In the genomic region with DNA sequence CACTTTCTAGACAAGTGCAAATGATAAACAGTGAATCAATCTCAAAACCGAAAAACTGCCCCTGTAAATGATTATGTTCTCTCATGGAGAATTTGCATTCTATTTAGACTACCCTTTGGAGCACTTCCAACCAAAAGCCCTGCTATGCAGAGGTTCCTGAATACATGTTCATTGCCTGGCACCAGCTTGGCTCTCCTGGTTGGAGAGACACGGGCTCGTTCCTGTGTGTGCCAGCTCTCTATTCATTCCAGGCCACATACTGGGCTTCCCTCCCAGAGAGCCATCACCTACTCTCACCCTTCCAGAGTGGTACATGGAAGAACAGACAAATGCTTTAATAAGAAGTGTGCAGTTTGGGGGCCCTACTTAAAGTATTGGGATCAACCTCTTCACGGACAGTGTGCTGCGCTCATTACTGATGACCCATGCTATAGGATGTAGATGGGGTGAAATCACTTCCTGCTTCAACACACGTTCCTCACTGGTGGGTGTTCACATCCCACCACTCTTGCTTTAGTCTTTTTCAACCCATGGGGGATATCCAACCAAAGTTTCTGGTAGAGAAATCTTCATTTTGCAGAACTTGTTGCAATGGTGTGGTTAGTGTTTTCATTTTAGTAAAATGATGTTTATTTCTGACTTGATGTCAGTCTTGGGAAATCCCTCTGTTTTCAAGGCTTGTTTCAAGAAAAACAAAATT, we compare ENCODE assay signal across 14 cellular contexts. TPM values are rescaled to one million over a fixed set of nuclear protein-coding genes. Genes with fewer than 3 reads are reported as not detected.
A peak's percentile ranks its signal among the peaks of the same experiment; 100 is the strongest.
DNase-seq lines count a peak whose midpoint lies in the region; ATAC-seq and TF ChIP-seq lines count a peak whose summit lies in the region.
"Had no signal": no experiment of that assay in that cellular context is flagged by ENCODE, and none has a peak within 500 bp of the region (broad histone marks: within the 10 kb centered on the region; RNA-seq: fewer than 3 reads in every experiment).

No MANE protein-coding gene starts in this region.

- peak; percentile 61 for DNase-seq in CD1c-positive myeloid dendritic cell (ENCODE audit: extremely low spot score)
- DNase-seq in breast epithelium (ENCODE audit: low spot score in 2 of 2), result peak in 1 of 2 donors; percentile 67
- DNase-seq in hepatocyte (ENCODE audit: low spot score), result no peak
- no peak for DNase-seq in OCI-M2 (lab: John Stamatoyannopoulos, UW; ENCODE audit: unreplicated experiment)
- no peak for DNase-seq in NCI-H524 treated with DMSO at 0.1 percent for 48 hours (lab: John Stamatoyannopoulos, UW)
- no peak for DNase-seq in OCI-LY7 (ENCODE audit: low spot score)
- DNase-seq: activated CD4-positive, alpha-beta memory T cell treated with anti-CD3 and anti-CD28 coated beads for 36 hours; colonic mucosa; NK-92 treated with Interleukin-12 subunit alpha and Interleukin-12 subunit beta, amount 100 ng/mL, for 24 hours; T-helper 2 cell had no signal

- H3K27ac ChIP-seq in breast epithelium (peak overlapping the region; percentile 91 to 94), hepatocyte (peak overlapping the region; percentile 89), skin epidermis (peak overlapping the region in 12 of 21 experiments; percentile 20 to 92 (median 88)), OCI-LY7 (ENCODE audit: low read depth, low read length, poor library complexity, severe bottlenecking) (no peak overlapping the region)
- H3K27ac ChIP-seq: C4-2B had no signal

- H3K27me3 ChIP-seq in breast epithelium (no peaks in the 10 kb centered on the region), hepatocyte (no peaks in the 10 kb centered on the region)
- H3K27me3 ChIP-seq: colonic mucosa had no signal

- H3K9me3 ChIP-seq in breast epithelium, result no peaks in the 10 kb centered on the region
- H3K9me3 ChIP-seq in hepatocyte (ENCODE audit: low read depth), result no peaks in the 10 kb centered on the region
- no peaks in the 10 kb centered on the region for H3K9me3 ChIP-seq in OCI-LY7 (ENCODE audit: low read length)
- H3K9me3 ChIP-seq: colonic mucosa had no signal

- no peak for TF ChIP-seq POLR2A in breast epithelium (IDR thresholded peaks at IDR 0.05)

- 94% methylated on average over 6 of the region's 6 CpGs for WGBS in hepatocyte (ENCODE audit: low lambda C conversion rate, missing lambda C conversion rate)

- H4K20me1 ChIP-seq in hepatocyte (ENCODE audit: insufficient read depth, poor library complexity, severe bottlenecking) (no peaks in the 10 kb centered on the region), OCI-LY7 (ENCODE audit: insufficient read depth, low read length) (no peaks in the 10 kb centered on the region)

- no TSS peak for BruUV-seq in OCI-LY7 (replicated peaks; lab: Mats Ljungman, UMichigan)

- H2AFZ ChIP-seq in hepatocyte (no peak overlapping the region), OCI-LY7 (ENCODE audit: low read length) (no peak overlapping the region)

- CTCF ChIA-PET in OCI-LY7 (lab: Charles Lee; ENCODE audit: unreplicated experiment), result no interaction called here

- H3K36me3 ChIP-seq in breast epithelium, result no peaks in the 10 kb centered on the region
- H3K36me3 ChIP-seq in hepatocyte (replicated peaks; ENCODE audit: insufficient read depth, low read depth), result no peaks in the 10 kb centered on the region
- no peaks in the 10 kb centered on the region for H3K36me3 ChIP-seq in OCI-LY7 (ENCODE audit: insufficient read depth, low read length)
- H3K36me3 ChIP-seq: colonic mucosa had no signal

- H3K4me1 ChIP-seq in breast epithelium (peaks cover 2 to 25% of the 10 kb centered on the region in 2 donors), hepatocyte (ENCODE audit: insufficient read depth) (peaks cover 23% of the 10 kb centered on the region), OCI-LY7 (ENCODE audit: insufficient read depth, low read length, poor library complexity, severe bottlenecking) (no peaks in the 10 kb centered on the region)
- H3K4me1 ChIP-seq: colonic mucosa had no signal

- POLR2A ChIA-PET in OCI-LY7 (lab: Charles Lee), result interaction anchor here (0.6 kb wide), 1 partner anchor 265 kb away, joined by 3 read pairs; no protein-coding TSS in a partner anchor

- no peaks in the 10 kb centered on the region for H3K9me2 ChIP-seq in hepatocyte (replicated peaks; ENCODE audit: insufficient read depth)
- no peaks in the 10 kb centered on the region for H3K9me2 ChIP-seq in OCI-LY7 (ENCODE audit: insufficient read depth, low read length)

- H3K79me2 ChIP-seq in hepatocyte (peaks cover 82% of the 10 kb centered on the region), OCI-LY7 (ENCODE audit: insufficient read depth, low read depth, low read length) (no peaks in the 10 kb centered on the region)

- peak overlapping the region in 2 of 3 donors; percentile 64 to 74 for H3K4me3 ChIP-seq in breast epithelium
- H3K4me3 ChIP-seq in hepatocyte, result no peak overlapping the region
- H3K4me3 ChIP-seq in skin epidermis, result no peak overlapping the region
- H3K4me3 ChIP-seq in OCI-LY7 (ENCODE audit: low read depth, low read length, poor library complexity, severe bottlenecking), result no peak overlapping the region
- H3K4me3 ChIP-seq: colonic mucosa had no signal

- TF ChIP-seq CTCF in breast epithelium (IDR thresholded peaks at IDR 0.05), result no peak
- TF ChIP-seq CTCF in hepatocyte (IDR thresholded peaks at IDR 0.05; ENCODE audit: poor library complexity), result no peak
- TF ChIP-seq CTCF in OCI-LY7 (conservative IDR thresholded peaks at IDR 0.05; ENCODE audit: low read length), result no peak

- H3K4me2 ChIP-seq in hepatocyte, result peak overlapping the region; percentile 78
- H3K4me2 ChIP-seq in OCI-LY7 (ENCODE audit: low read length), result no peak overlapping the region

- intact Hi-C loops in breast epithelium (cut with DNase I; ENCODE audit: low total_unique reads), result loop anchor here (10.0 kb wide), 1 partner anchor 94 kb away; no protein-coding TSS in a partner anchor
- intact Hi-C loops in OCI-LY7 (cut with micrococcal nuclease; ENCODE audit: unreplicated experiment), result no loop called here

- no peak for ATAC-seq in GM19467 (IDR thresholded peaks at IDR 0.05; ENCODE audit: unreplicated experiment)
- ATAC-seq: stimulated activated effector memory CD8-positive, alpha-beta T cell treated with anti-CD3 and anti-CD28 coated beads, Interleukin-12 subunit alpha, Interleukin-12 subunit beta, amount 100 ng/mL, for 72 hours had no signal

RNA-seq across cellular contexts. Expression of a gene that starts 38.5 kb away (rescaled TPM):
- total RNA-seq in breast epithelium, result 10 to 100 TPM; 32.6 to 47.2 (median 44.5) TPM
- total RNA-seq in hepatocyte, result 53.6 and 66.1 TPM in 2 replicates
- 108 and 126 TPM in 2 replicates for polyA plus RNA-seq in hepatocyte
- 37.5 and 44.6 TPM in 2 replicates for total RNA-seq in OCI-LY7 (2014; rRNA removed; shearing (Covaris generic))
- 59.9 and 62.4 TPM in 2 replicates for total RNA-seq in OCI-LY7 (2022)

Comparison
In these comparisons a context has a peak if more than half of its experiments do, and no peak if none do; other contexts are left out.
1. H3K4me3 ChIP-seq: peak in breast epithelium (2 of 3); none in hepatocyte (single experiment), skin epidermis (0 of 7) and OCI-LY7 (single experiment).